Comparison of ENCODE assay signal across 10 cellular contexts in the genomic region with DNA sequence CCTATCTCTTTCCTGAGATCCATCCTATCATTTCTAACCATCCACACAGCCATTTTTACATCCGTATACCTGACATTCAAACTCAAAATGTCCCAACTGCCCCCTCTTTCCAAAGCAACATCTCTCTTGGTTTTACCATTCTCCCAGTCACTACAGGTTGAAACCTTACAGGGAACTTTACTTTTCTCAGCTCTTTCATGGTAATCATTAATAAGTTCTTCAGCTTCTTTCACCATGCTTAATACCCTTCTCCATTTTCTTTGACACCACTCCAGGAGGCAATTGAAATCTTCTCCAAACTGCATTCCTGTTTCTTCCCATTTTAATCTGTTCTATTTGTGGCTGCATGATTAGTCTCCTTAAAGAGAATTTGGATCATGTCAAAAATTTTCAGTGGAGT.
"Had no signal": no experiment of that assay in that cellular context is flagged by ENCODE, and none has a peak within 500 bp of the region (broad histone marks: within the 10 kb centered on the region; RNA-seq: fewer than 3 reads in every experiment).

No MANE protein-coding gene starts in this region.

- H3K4me1 ChIP-seq: stomach had no signal

- FAIRE-seq: endometrium had no signal

- H3K27me3 ChIP-seq: ovary, stomach had no signal

- H3K36me3 ChIP-seq: ovary, stomach, thoracic aorta had no signal

- H3K4me3 ChIP-seq: mucosa of descending colon, ovary, stomach, thoracic aorta had no signal

- ATAC-seq: activated CD4-positive, CD25-positive, alpha-beta regulatory T cell treated with anti-CD3 and anti-CD28 coated beads, Interleukin-2, amount 50 U/mL, for 24 hours; left colon; mucosa of descending colon had no signal

- H3K9me3 ChIP-seq: mucosa of descending colon, ovary, stomach, thoracic aorta had no signal

- H3K27ac ChIP-seq: ovary, stomach, thoracic aorta had no signal

- DNase-seq: activated T-cell treated with anti-CD3 and anti-CD28 coated beads, Interleukin-2, amount 50 U/mL, for 1 hour; cerebellar nuclear complex; dermis blood vessel endothelial cell; left colon; mucosa of descending colon; ovary; stomach had no signal
